ENCODE assay signal across 23 cellular contexts in the genomic region with DNA sequence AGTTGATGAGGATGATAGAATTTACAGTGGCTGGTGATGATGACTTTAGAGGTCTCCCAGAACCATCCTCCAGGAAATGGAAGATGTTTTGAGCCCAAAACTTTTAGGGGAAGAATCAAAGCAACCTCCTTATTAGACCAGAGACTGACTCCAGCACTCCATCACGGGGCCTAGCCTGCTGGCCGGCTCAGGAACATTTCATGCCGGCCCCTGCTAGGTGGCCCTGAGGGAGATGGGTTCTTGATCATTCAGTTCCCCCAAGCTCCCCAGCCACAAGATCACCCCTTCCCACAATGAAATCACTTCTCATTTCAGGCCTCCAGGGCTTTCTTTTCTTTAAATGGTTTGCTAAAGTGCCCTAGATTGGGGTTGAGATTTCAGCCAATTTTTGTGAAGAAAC.
"Had no signal": no experiment of that assay in that cellular context is flagged by ENCODE, and none has a peak within 500 bp of the region (broad histone marks: within the 10 kb centered on the region; RNA-seq: fewer than 3 reads in every experiment).

No MANE protein-coding gene starts in this region.

- H3K9me3 ChIP-seq: colonic mucosa, esophagus muscularis mucosa, esophagus squamous epithelium, gastrocnemius medialis, gastroesophageal sphincter, heart left ventricle had no signal

- H3K4me3 ChIP-seq: colonic mucosa, coronary artery, dorsolateral prefrontal cortex, esophagus muscularis mucosa, esophagus squamous epithelium, gastrocnemius medialis, gastroesophageal sphincter, heart left ventricle had no signal

- DNase-seq: colonic mucosa; cortex of kidney; dermis blood vessel endothelial cell; dorsolateral prefrontal cortex; effector CD4-positive, alpha-beta T cell; effector CD8-positive, alpha-beta T cell; effector memory CD4-positive, alpha-beta T cell; effector memory CD8-positive, alpha-beta T cell; endodermal cell; erythroblast; esophagus squamous epithelium; foreskin fibroblast; foreskin keratinocyte; foreskin melanocyte; gastrocnemius medialis; glutamatergic neuron; heart left ventricle had no signal

- H3K27ac ChIP-seq: colonic mucosa, coronary artery, dorsolateral prefrontal cortex, epithelial cell of prostate, esophagus muscularis mucosa, esophagus squamous epithelium, foreskin keratinocyte, gastrocnemius medialis, gastroesophageal sphincter, heart left ventricle had no signal

- H3K36me3 ChIP-seq: colonic mucosa, esophagus muscularis mucosa, esophagus squamous epithelium, gastrocnemius medialis, gastroesophageal sphincter, heart left ventricle had no signal

- H3K27me3 ChIP-seq: colonic mucosa, esophagus muscularis mucosa, gastrocnemius medialis, gastroesophageal sphincter had no signal

- H3K27ac Mint-ChIP-seq: dendritic cell treated with granulocyte-macrophage colony-stimulating factor and Interleukin-4, amounts not matched to agents 40 ng/mL and 50 ng/mL, for 4 days; effector memory CD8-positive, alpha-beta T cell; endodermal cell had no signal

- ATAC-seq: effector memory CD8-positive, alpha-beta T cell; esophagus mucosa; foreskin keratinocyte; gastrocnemius medialis; gastroesophageal sphincter; heart left ventricle had no signal

- H3K4me3 Mint-ChIP-seq: dendritic cell treated with granulocyte-macrophage colony-stimulating factor and Interleukin-4, amounts not matched to agents 40 ng/mL and 50 ng/mL, for 4 days; effector memory CD8-positive, alpha-beta T cell; endodermal cell had no signal

- H3K9me3 Mint-ChIP-seq: dendritic cell treated with granulocyte-macrophage colony-stimulating factor and Interleukin-4, amounts not matched to agents 40 ng/mL and 50 ng/mL, for 4 days; effector memory CD8-positive, alpha-beta T cell; endodermal cell had no signal

- H3K4me1 ChIP-seq: colonic mucosa, foreskin keratinocyte, gastrocnemius medialis had no signal
